Comparison of ENCODE assay signal across 20 cellular contexts in genomic region chr6:109429496-109429895, GRCh38.
"Had no signal": no experiment of that assay in that cellular context is flagged by ENCODE, and none has a peak within 500 bp of the region (broad histone marks: within the 10 kb centered on the region; RNA-seq: fewer than 3 reads in every experiment).

No MANE protein-coding gene starts in this region.

- H3K36me3 ChIP-seq: esophagus muscularis mucosa, gastrocnemius medialis, right lobe of liver, tibial artery had no signal

- H3K9me3 ChIP-seq: esophagus muscularis mucosa, gastrocnemius medialis, right lobe of liver, tibial artery had no signal

- DNase-seq: activated CD4-positive, alpha-beta T cell treated with anti-CD3 and anti-CD28 coated beads for 1 hour; activated CD4-positive, alpha-beta T cell treated with anti-CD3 and anti-CD28 coated beads, Interleukin-2, amount 50 U/mL, for 1 hour; activated CD8-positive, alpha-beta memory T cell treated with anti-CD3 and anti-CD28 coated beads for 24 hours; activated CD8-positive, alpha-beta memory T cell treated with anti-CD3 and anti-CD28 coated beads, Interleukin-2, amount 50 U/mL, for 4 hours; activated naive CD4-positive, alpha-beta T cell treated with Interleukin-2 at 50 U/mL for 16 hours; activated T-cell treated with anti-CD3 and anti-CD28 coated beads, Interleukin-2, amount 50 U/mL, for 4 hours; amygdala; effector memory CD4-positive, alpha-beta T cell; gastrocnemius medialis; right lobe of liver; stimulated activated CD4-positive, alpha-beta T cell treated with anti-CD3 and anti-CD28 coated beads, Interleukin-2, amount 100 ng/mL, for 24 hours; stimulated activated naive CD8-positive, alpha-beta T cell treated with anti-CD3 and anti-CD28 coated beads, Interleukin-15, amount 100 ng/mL, for 72 hours; T-helper 1 cell; tibial artery had no signal

- H3K4me1 Mint-ChIP-seq: stimulated activated effector memory CD8-positive, alpha-beta T cell treated with anti-CD3 and anti-CD28 coated beads, Interleukin-12 subunit alpha, Interleukin-12 subunit beta, amount 100 ng/mL, for 72 hours had no signal

- H3K9me3 Mint-ChIP-seq: activated T-cell treated with anti-CD3 and anti-CD28 coated beads, Interleukin-2, amount 50 U/mL, for 4 hours; activated T-helper 2 cell treated with anti-CD3 and anti-CD28 coated beads, Interferon-gamma antibody, Interleukin-2, Interleukin-4, amounts not matched to agents 10 μg/mL and 5 μg/mL and 100 μg/mL, durations not matched to agents 14 hours and 24 hours and 36 hours; memory B cell; nephron; stimulated activated effector memory CD8-positive, alpha-beta T cell treated with anti-CD3 and anti-CD28 coated beads, Interleukin-12 subunit alpha, Interleukin-12 subunit beta, amount 100 ng/mL, for 72 hours; stimulated activated naive CD8-positive, alpha-beta T cell treated with anti-CD3 and anti-CD28 coated beads, Interleukin-15, amount 100 ng/mL, for 72 hours had no signal

- H3K27ac ChIP-seq: esophagus muscularis mucosa, right lobe of liver, skin epidermis, tibial artery had no signal

- H3K27me3 ChIP-seq: esophagus muscularis mucosa, gastrocnemius medialis, right lobe of liver, tibial artery had no signal

- H3K36me3 Mint-ChIP-seq: memory B cell; stimulated activated effector memory CD8-positive, alpha-beta T cell treated with anti-CD3 and anti-CD28 coated beads, Interleukin-12 subunit alpha, Interleukin-12 subunit beta, amount 100 ng/mL, for 72 hours had no signal

- H3K4me3 ChIP-seq: gastrocnemius medialis, right lobe of liver, skin epidermis, tibial artery had no signal

- H3K4me3 Mint-ChIP-seq: activated T-cell treated with anti-CD3 and anti-CD28 coated beads, Interleukin-2, amount 50 U/mL, for 4 hours; memory B cell; nephron; stimulated activated effector memory CD8-positive, alpha-beta T cell treated with anti-CD3 and anti-CD28 coated beads, Interleukin-12 subunit alpha, Interleukin-12 subunit beta, amount 100 ng/mL, for 72 hours; stimulated activated naive CD8-positive, alpha-beta T cell treated with anti-CD3 and anti-CD28 coated beads, Interleukin-15, amount 100 ng/mL, for 72 hours had no signal

- H3K4me1 ChIP-seq: right lobe of liver had no signal

- H3K27ac Mint-ChIP-seq: activated T-helper 2 cell treated with anti-CD3 and anti-CD28 coated beads, Interferon-gamma antibody, Interleukin-2, Interleukin-4, amounts not matched to agents 10 μg/mL and 5 μg/mL and 100 μg/mL, durations not matched to agents 14 hours and 24 hours and 36 hours; memory B cell; stimulated activated effector memory CD8-positive, alpha-beta T cell treated with anti-CD3 and anti-CD28 coated beads, Interleukin-12 subunit alpha, Interleukin-12 subunit beta, amount 100 ng/mL, for 72 hours had no signal

- ATAC-seq: activated T-cell treated with anti-CD3 and anti-CD28 coated beads, Interleukin-2, amount 50 U/mL, for 4 hours; stimulated activated effector memory CD8-positive, alpha-beta T cell treated with anti-CD3 and anti-CD28 coated beads, Interleukin-12 subunit alpha, Interleukin-12 subunit beta, amount 100 ng/mL, for 72 hours; stimulated activated naive CD8-positive, alpha-beta T cell treated with anti-CD3 and anti-CD28 coated beads, Interleukin-15, amount 100 ng/mL, for 72 hours had no signal
